Comparison of ENCODE assay signal across 2 cellular contexts in the genomic region with DNA sequence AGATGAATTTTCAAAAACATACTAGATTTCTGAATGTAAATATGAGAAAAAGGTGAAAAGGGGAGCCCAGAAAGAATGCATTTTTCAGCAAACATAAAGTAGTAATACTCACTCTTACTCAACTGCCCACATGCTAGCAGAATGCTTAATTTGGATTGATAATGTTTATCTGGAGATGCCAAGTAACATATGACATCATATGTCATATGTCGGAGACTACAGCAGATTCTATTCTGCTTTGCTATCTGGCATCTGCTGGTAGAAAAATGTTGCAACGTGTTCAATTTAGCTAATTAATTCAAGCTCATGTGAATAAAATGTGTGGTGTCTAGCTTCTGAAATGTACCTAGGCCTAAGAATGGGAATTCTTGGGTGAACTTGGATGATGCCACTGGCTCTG.
A peak's percentile ranks its signal among the peaks of the same experiment; 100 is the strongest.
TF ChIP-seq lines count a peak whose summit lies in the region.

No MANE protein-coding gene starts in this region.

TF ChIP-seq in SK-N-SH treated with all-trans-retinoic acid at 6 μM for 48 hours, 23 proteins besides CTCF, POLR2A, EP300 and RAD21:
- TF ChIP-seq CSDC2 (CRISPR knock-in tag; IDR thresholded peaks at IDR 0.05) (no peak), ZFP30 (CRISPR knock-in tag; IDR thresholded peaks at IDR 0.05) (no peak), RARB (CRISPR knock-in tag; IDR thresholded peaks at IDR 0.05) (no peak), CREB5 (CRISPR knock-in tag; IDR thresholded peaks at IDR 0.05; ENCODE audit: low read depth) (0 out of 2 replicates have a peak, but pooled peaks have one; percentile 32)

TF ChIP-seq in SK-N-SH, 30 proteins besides CTCF, POLR2A, EP300 and RAD21:
- TF ChIP-seq SIN3A (IDR thresholded peaks at IDR 0.05; ENCODE audit: borderline replicate concordance, low read depth, low read length) (no peak), RXRA (IDR thresholded peaks at IDR 0.05; ENCODE audit: borderline replicate concordance, low read depth) (no peak), NFIC (IDR thresholded peaks at IDR 0.05; ENCODE audit: borderline replicate concordance) (no peak), IRF3 (IDR thresholded peaks at IDR 0.05; ENCODE audit: low read depth, low read length) (no peak), ELF1 (IDR thresholded peaks at IDR 0.05) (no peak), FOSL2 (IDR thresholded peaks at IDR 0.05; ENCODE audit: borderline replicate concordance, low read depth) (no peak), CHD2 (IDR thresholded peaks at IDR 0.05; ENCODE audit: low read length, partially characterized antibody) (no peak), TCF12 (IDR thresholded peaks at IDR 0.05) (no peak), MEF2A (IDR thresholded peaks at IDR 0.05; ENCODE audit: borderline replicate concordance, low read depth) (no peak), JUND (IDR thresholded peaks at IDR 0.05) (no peak), YY1 (IDR thresholded peaks at IDR 0.05; ENCODE audit: low read depth) (no peak), FOXJ3 (CRISPR knock-in tag; IDR thresholded peaks at IDR 0.05) (no peak), GATA2 (CRISPR knock-in tag; IDR thresholded peaks at IDR 0.05) (no peak), EZH2phosphoT487 (IDR thresholded peaks at IDR 0.05; ENCODE audit: borderline replicate concordance, low read depth) (no peak), POLR2AphosphoS5 (IDR thresholded peaks at IDR 0.05; ENCODE audit: low read depth, low read length) (no peak), GABPA (IDR thresholded peaks at IDR 0.05; ENCODE audit: low read depth) (no peak)
- TF ChIP-seq, protein P1, sequence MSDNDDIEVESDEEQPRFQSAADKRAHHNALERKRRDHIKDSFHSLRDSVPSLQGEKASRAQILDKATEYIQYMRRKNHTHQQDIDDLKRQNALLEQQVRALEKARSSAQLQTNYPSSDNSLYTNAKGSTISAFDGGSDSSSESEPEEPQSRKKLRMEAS (IDR thresholded peaks at IDR 0.05; ENCODE audit: low read depth): no peak
- TF ChIP-seq, protein P2, sequence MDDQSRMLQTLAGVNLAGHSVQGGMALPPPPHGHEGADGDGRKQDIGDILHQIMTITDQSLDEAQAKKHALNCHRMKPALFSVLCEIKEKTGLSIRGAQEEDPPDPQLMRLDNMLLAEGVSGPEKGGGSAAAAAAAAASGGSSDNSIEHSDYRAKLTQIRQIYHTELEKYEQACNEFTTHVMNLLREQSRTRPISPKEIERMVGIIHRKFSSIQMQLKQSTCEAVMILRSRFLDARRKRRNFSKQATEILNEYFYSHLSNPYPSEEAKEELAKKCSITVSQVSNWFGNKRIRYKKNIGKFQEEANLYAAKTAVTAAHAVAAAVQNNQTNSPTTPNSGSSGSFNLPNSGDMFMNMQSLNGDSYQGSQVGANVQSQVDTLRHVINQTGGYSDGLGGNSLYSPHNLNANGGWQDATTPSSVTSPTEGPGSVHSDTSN (IDR thresholded peaks at IDR 0.05): no peak
- TF ChIP-seq, protein P3, sequence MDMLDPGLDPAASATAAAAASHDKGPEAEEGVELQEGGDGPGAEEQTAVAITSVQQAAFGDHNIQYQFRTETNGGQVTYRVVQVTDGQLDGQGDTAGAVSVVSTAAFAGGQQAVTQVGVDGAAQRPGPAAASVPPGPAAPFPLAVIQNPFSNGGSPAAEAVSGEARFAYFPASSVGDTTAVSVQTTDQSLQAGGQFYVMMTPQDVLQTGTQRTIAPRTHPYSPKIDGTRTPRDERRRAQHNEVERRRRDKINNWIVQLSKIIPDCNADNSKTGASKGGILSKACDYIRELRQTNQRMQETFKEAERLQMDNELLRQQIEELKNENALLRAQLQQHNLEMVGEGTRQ (IDR thresholded peaks at IDR 0.05; ENCODE audit: borderline replicate concordance, low read depth, low read length): no peak
- TF ChIP-seq, protein P4, sequence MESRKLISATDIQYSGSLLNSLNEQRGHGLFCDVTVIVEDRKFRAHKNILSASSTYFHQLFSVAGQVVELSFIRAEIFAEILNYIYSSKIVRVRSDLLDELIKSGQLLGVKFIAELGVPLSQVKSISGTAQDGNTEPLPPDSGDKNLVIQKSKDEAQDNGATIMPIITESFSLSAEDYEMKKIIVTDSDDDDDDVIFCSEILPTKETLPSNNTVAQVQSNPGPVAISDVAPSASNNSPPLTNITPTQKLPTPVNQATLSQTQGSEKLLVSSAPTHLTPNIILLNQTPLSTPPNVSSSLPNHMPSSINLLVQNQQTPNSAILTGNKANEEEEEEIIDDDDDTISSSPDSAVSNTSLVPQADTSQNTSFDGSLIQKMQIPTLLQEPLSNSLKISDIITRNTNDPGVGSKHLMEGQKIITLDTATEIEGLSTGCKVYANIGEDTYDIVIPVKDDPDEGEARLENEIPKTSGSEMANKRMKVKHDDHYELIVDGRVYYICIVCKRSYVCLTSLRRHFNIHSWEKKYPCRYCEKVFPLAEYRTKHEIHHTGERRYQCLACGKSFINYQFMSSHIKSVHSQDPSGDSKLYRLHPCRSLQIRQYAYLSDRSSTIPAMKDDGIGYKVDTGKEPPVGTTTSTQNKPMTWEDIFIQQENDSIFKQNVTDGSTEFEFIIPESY (IDR thresholded peaks at IDR 0.05; ENCODE audit: borderline replicate concordance, low read depth): no peak
